In the genomic region with DNA sequence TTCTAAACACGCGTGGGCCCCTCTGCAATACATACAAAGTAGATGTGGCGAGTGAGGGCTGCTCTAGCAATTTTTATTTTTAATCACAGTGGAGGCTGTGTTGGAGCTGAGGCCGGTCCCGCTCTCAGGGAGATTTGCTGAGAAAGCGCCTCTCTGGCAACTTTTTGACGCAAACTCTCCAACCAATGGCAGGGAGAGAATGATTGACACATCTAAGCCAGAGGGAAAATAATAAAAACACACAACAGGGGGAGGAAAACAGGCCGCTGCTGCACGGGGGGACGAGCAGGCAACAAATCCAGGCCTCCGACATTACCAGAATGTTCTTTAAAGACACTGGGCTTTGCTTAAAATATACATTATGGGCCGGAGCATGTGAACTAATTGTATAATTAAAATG, we compare ENCODE assay signal across 15 cellular contexts. TPM values are rescaled to one million over a fixed set of nuclear protein-coding genes. Genes with fewer than 3 reads are reported as not detected.
DNase-seq lines count a peak whose midpoint lies in the region; ATAC-seq, FAIRE-seq and TF ChIP-seq lines count a peak whose summit lies in the region.
"Had no signal": no experiment of that assay in that cellular context is flagged by ENCODE, and none has a peak within 500 bp of the region (broad histone marks: within the 10 kb centered on the region; RNA-seq: fewer than 3 reads in every experiment).

A gene (minus strand): TSS at position 139 of the 400 bp plus-strand sequence. CDS start 5,023 bp downstream, outside the sequence.

- BruUV-seq in Caco-2 (replicated peaks; lab: Mats Ljungman, UMichigan), result no TSS peak

- POLR2A ChIA-PET in Caco-2 (lab: Charles Lee), result no interaction called here

- no peaks in the 10 kb centered on the region for H3K27me3 ChIP-seq in Caco-2 (replicated peaks; ENCODE audit: control insufficient read depth, insufficient read depth, low read length)

- H3K27ac Mint-ChIP-seq in Caco-2 (ENCODE audit: unreplicated experiment) (peak within 1 kb of the TSS; percentile 25), nephron (no peak within 1 kb of the TSS)
- H3K27ac Mint-ChIP-seq in central memory CD8-positive, alpha-beta T cell (ENCODE audit: low read depth), result no peak within 1 kb of the TSS
- H3K27ac Mint-ChIP-seq: CD14-positive monocyte had no signal

- H3K4me3 Mint-ChIP-seq in Caco-2 (ENCODE audit: unreplicated experiment), result no peak within 1 kb of the TSS
- H3K4me3 Mint-ChIP-seq in central memory CD8-positive, alpha-beta T cell, result peak within 1 kb of the TSS; percentile 27
- peak within 1 kb of the TSS; percentile 20 to 53 (median 22) for H3K4me3 Mint-ChIP-seq in nephron

- intact Hi-C loops in Caco-2 (cut with micrococcal nuclease; ENCODE audit: unreplicated experiment), result no loop called here

- H3K36me3 ChIP-seq in Caco-2 (ENCODE audit: control insufficient read depth, insufficient read depth, low read length), result no peaks in the 10 kb centered on the region
- H3K36me3 ChIP-seq: ovary had no signal

- no peak within 1 kb of the TSS for H3K4me3 ChIP-seq in Caco-2 (ENCODE audit: low read depth, low read length)
- H3K4me3 ChIP-seq: ovary had no signal

- no peaks in the 10 kb centered on the region for H3K4me1 ChIP-seq in Caco-2

- H3K36me3 Mint-ChIP-seq in Caco-2 (ENCODE audit: insufficient read depth, unreplicated experiment) (no peaks in the 10 kb centered on the region), nephron (ENCODE audit: low read depth) (no peaks in the 10 kb centered on the region)
- peaks cover 2% of the 10 kb centered on the region for H3K36me3 Mint-ChIP-seq in central memory CD8-positive, alpha-beta T cell (ENCODE audit: insufficient read depth)

- H3K27me3 Mint-ChIP-seq in Caco-2 (ENCODE audit: insufficient read depth, unreplicated experiment), result peaks cover 4% of the 10 kb centered on the region
- H3K27me3 Mint-ChIP-seq in central memory CD8-positive, alpha-beta T cell, result peaks cover 91% of the 10 kb centered on the region
- peaks cover 100% of the 10 kb centered on the region for H3K27me3 Mint-ChIP-seq in nephron (ENCODE audit: low read depth)

- H3K4me1 Mint-ChIP-seq in Caco-2 (ENCODE audit: low read depth, unreplicated experiment) (peaks cover 3% of the 10 kb centered on the region), nephron (peaks cover 21% of the 10 kb centered on the region)
- peaks cover 16% of the 10 kb centered on the region for H3K4me1 Mint-ChIP-seq in central memory CD8-positive, alpha-beta T cell

- TF ChIP-seq CTCF in Caco-2 (IDR thresholded peaks at IDR 0.05; ENCODE audit: insufficient read depth in 1 of 2, low read depth in 1 of 2, low read length in 1 of 2, severe bottlenecking in 1 of 2, unreplicated experiment in 1 of 2) (no peak), nephron (IDR thresholded peaks at IDR 0.05; ENCODE audit: unreplicated experiment in 3 of 3) (no peak)

- no peaks in the 10 kb centered on the region for H3K9me3 ChIP-seq in Caco-2

- H3K9me3 Mint-ChIP-seq in Caco-2 (ENCODE audit: unreplicated experiment) (no peaks in the 10 kb centered on the region), nephron (no peaks in the 10 kb centered on the region)
- no peaks in the 10 kb centered on the region for H3K9me3 Mint-ChIP-seq in central memory CD8-positive, alpha-beta T cell

- CTCF ChIA-PET in Caco-2 (lab: Charles Lee), result no interaction called here

- DNase-seq in Caco-2, result no peak
- DNase-seq in HTR-8/SVneo (ENCODE audit: insufficient read length, low spot score), result no peak
- no peak for DNase-seq in central memory CD8-positive, alpha-beta T cell (ENCODE audit: low spot score in 2 of 2)
- no peak for DNase-seq in RCC 7860 (ENCODE audit: low spot score)
- DNase-seq in germinal center (ENCODE audit: low spot score), result no peak
- DNase-seq: dermis blood vessel endothelial cell; foreskin melanocyte; ovary; stimulated activated CD4-positive, alpha-beta T cell treated with anti-CD3 and anti-CD28 coated beads, Interleukin-1b, Interleukin-23, amount 100 ng/mL, for 48 hours; stimulated activated naive CD4-positive, alpha-beta T cell had no signal

- ATAC-seq in central memory CD8-positive, alpha-beta T cell (replicated peaks; ENCODE audit: extremely low read depth, poor library complexity, severe bottlenecking), result no peak
- no peak for ATAC-seq in HG03469 (IDR thresholded peaks at IDR 0.05; ENCODE audit: unreplicated experiment)
- ATAC-seq in HG02885 (IDR thresholded peaks at IDR 0.05; ENCODE audit: poor library complexity, unreplicated experiment), result no peak

- FAIRE-seq in HTR-8/SVneo (lab: Jason Lieb, UNC) (peak; percentile 33), RCC 7860 (lab: Jason Lieb, UNC) (no peak)

RNA-seq across cellular contexts. Expression of the gene that starts here (rescaled TPM):
- total RNA-seq in Caco-2 (2022), result not detected in 2 replicates
- total RNA-seq: dermis blood vessel endothelial cell, liver, ovary had no signal
